In genomic region chr1:206555473-206555935, GRCh38 we compare ENCODE assay signal across 1 cellular context.
TF ChIP-seq lines count a peak whose summit lies in the region.

No MANE protein-coding gene starts in this region.

TF ChIP-seq in SK-N-SH treated with all-trans-retinoic acid at 6 μM for 48 hours, 23 proteins besides CTCF, POLR2A, EP300 and RAD21 (continued from another document):
- TF ChIP-seq CSRNP3 (CRISPR knock-in tag; IDR thresholded peaks at IDR 0.05) (no peak), ZNF70 (CRISPR knock-in tag; IDR thresholded peaks at IDR 0.05) (no peak)
